In the genomic region with DNA sequence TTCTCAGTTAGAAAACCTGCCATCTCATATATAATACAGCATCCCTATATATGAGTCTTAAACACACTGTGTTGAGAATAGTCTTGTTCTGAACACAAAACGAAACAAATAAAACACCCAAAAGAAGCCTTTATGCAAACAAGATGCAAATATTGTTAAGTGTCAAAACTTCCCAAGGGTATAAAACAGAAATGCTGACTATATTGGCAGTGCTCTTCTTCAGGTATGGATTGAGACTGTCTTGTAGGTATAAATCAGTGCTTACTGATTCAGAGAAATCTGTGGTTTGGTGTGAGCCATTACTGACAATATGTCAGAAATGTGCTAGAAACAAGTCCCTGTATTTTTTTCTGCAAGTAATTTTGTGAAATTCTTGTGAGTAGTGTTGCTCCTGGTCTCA, we compare ENCODE assay signal across 10 cellular contexts.
"Had no signal": no experiment of that assay in that cellular context is flagged by ENCODE, and none has a peak within 500 bp of the region (broad histone marks: within the 10 kb centered on the region; RNA-seq: fewer than 3 reads in every experiment).

No MANE protein-coding gene starts in this region.

- DNase-seq: activated CD4-positive, CD25-positive, alpha-beta regulatory T cell treated with anti-CD3 and anti-CD28 coated beads, Interleukin-2, amount 50 U/mL, for 72 hours; activated naive CD4-positive, alpha-beta T cell treated with anti-CD3 and anti-CD28 coated beads, Interleukin-2, amount 10 ng/mL, durations not matched to agents 7 days and 5 days; activated T-cell treated with anti-CD3 and anti-CD28 coated beads, Interleukin-2, amount 50 U/mL, for 1 hour; cerebellar nuclear complex; effector memory CD4-positive, alpha-beta T cell; foreskin keratinocyte; immature natural killer cell; mesenchymal stem cell; natural killer cell had no signal

- ATAC-seq: foreskin keratinocyte; natural killer cell; stimulated activated effector memory CD8-positive, alpha-beta T cell treated with anti-CD3 and anti-CD28 coated beads, Interleukin-12 subunit alpha, Interleukin-12 subunit beta, amount 100 ng/mL, for 72 hours had no signal
